ENCODE assay signal across 8 cellular contexts in genomic region chr10:61904711-61905445, GRCh38. TPM values are rescaled to one million over a fixed set of nuclear protein-coding genes. Genes with fewer than 3 reads are reported as not detected.
DNase-seq lines count a peak whose midpoint lies in the region; ATAC-seq, FAIRE-seq and TF ChIP-seq lines count a peak whose summit lies in the region.

No MANE protein-coding gene starts in this region.

- ATAC-seq in GM21360 (IDR thresholded peaks at IDR 0.05; ENCODE audit: unreplicated experiment) (peak; percentile 25), lung (ENCODE audit: insufficient read depth, low FRiP score) (no peak)

- H3K4me3 ChIP-seq in bronchial epithelial cell (ENCODE audit: low read depth, low read length) (peak overlapping the region; percentile 76), lung (no peak overlapping the region), stomach (peak overlapping the region in 2 of 4 donors; percentile 61 to 62)

- TF ChIP-seq POLR2A in stomach (IDR thresholded peaks at IDR 0.05): no peak

- H3K9ac ChIP-seq in ES-I3 (ENCODE audit: low read depth, low read length): peak overlapping the region; percentile 83; the same call in 1 of the 2 replicates

- H3K27ac ChIP-seq in lung (ENCODE audit: low read depth in 1 of 2, low read length in 1 of 2) (peak overlapping the region in 1 of 2 donors; percentile 89), stomach (peak overlapping the region in 4 of 5 donors; percentile 94 to 99 (median 98))

- H3K36me3 ChIP-seq in ES-I3 (ENCODE audit: insufficient read depth, low read length): no peaks in the 10 kb centered on the region
- peaks cover 1% of the 10 kb centered on the region for H3K36me3 ChIP-seq in bronchial epithelial cell (ENCODE audit: control insufficient read depth, insufficient read depth, low read length)
- H3K36me3 ChIP-seq in lung (ENCODE audit: control insufficient read depth in 2 of 2, insufficient read depth in 2 of 2, low read length in 2 of 2): no peaks in the 10 kb centered on the region
- H3K36me3 ChIP-seq in stomach: no peaks in the 10 kb centered on the region

- no peak for TF ChIP-seq EP300 in stomach (IDR thresholded peaks at IDR 0.05)

- H3K9me3 ChIP-seq in ES-I3 (ENCODE audit: control insufficient read depth, insufficient read depth, low read length) (no peaks in the 10 kb centered on the region), lung (ENCODE audit: control insufficient read depth in 2 of 2, insufficient read depth in 1 of 2, low read length in 1 of 2) (no peaks in the 10 kb centered on the region), stomach (no peaks in the 10 kb centered on the region)

- H3K4me1 ChIP-seq in ES-I3 (ENCODE audit: insufficient read depth, low read length): peaks cover 1% of the 10 kb centered on the region; the same call in 1 of the 2 replicates
- H3K4me1 ChIP-seq in lung (ENCODE audit: control insufficient read depth in 2 of 2, insufficient read depth in 2 of 2, low read length in 2 of 2): no peaks in the 10 kb centered on the region
- H3K4me1 ChIP-seq in stomach: peaks cover 14 to 47% (median 31%) of the 10 kb centered on the region in 4 donors

- intact Hi-C loops in stomach (cut with DNase I; ENCODE audit: low total_unique reads): loop anchor here (10.0 kb wide), 1 partner anchor 340 kb away; no protein-coding TSS in a partner anchor

- FAIRE-seq in bronchial epithelial cell (lab: Jason Lieb, UNC): no peak

- peak; percentile 81 for DNase-seq in HPDE6-E6E7 (ENCODE audit: extremely low spot score)
- peak; percentile 60 for DNase-seq in SW480 (ENCODE audit: low spot score)
- peak; percentile 97 for DNase-seq in bronchial epithelial cell (ENCODE audit: low read depth)
- DNase-seq in lung (ENCODE audit: low spot score): no peak
- DNase-seq in stomach: no peak
- no peak for DNase-seq in GF-D8 (lab: John Stamatoyannopoulos, UW)

- WGBS in lung, 2 donors: 32 to 37% methylated on average over 5 of the region's 5 CpGs
- 15 to 22% (median 19%) methylated on average over 5 of the region's 5 CpGs for WGBS in stomach, 5 donors

- TF ChIP-seq CTCF in bronchial epithelial cell (IDR thresholded peaks at IDR 0.05; ENCODE audit: insufficient read depth, low read length, severe bottlenecking) (no peak), lung (IDR thresholded peaks at IDR 0.05; ENCODE audit: control extremely low read depth, extremely low read depth) (peak; percentile 5), stomach (IDR thresholded peaks at IDR 0.05) (peak in 1 of 7 experiments; percentile 10)

- H3K27me3 ChIP-seq in bronchial epithelial cell (ENCODE audit: control insufficient read depth, insufficient read depth, low read length): no peaks in the 10 kb centered on the region
- no peaks in the 10 kb centered on the region for H3K27me3 ChIP-seq in lung (ENCODE audit: control insufficient read depth, insufficient read depth)
- H3K27me3 ChIP-seq in stomach: no peaks in the 10 kb centered on the region

RNA-seq across cellular contexts. Expression of gene ARID5B, which starts 3.4 kb away (rescaled TPM):
- 7.1 and 13.7 TPM in 2 replicates for total RNA-seq in bronchial epithelial cell
- 10 to 100 TPM; 31.0 to 95.3 TPM for total RNA-seq in lung
- 10 to 100 TPM in 1 of 2 donors, 1 to 10 TPM in 1; 7.8 to 13.1 TPM for polyA plus RNA-seq in lung
- total RNA-seq in stomach: 10 to 100 TPM in 4 of 5 donors, 1 to 10 TPM in 1; 8.7 to 64.2 (median 21.9) TPM
- polyA plus RNA-seq in stomach: 1 to 10 TPM; 5.4 to 8.2 (median 5.9) TPM

Comparison
In these comparisons a context has a peak if more than half of its experiments do, and no peak if none do; other contexts are left out.
1. DNase-seq: peak in HPDE6-E6E7 (single experiment), SW480 (single experiment) and bronchial epithelial cell (single experiment); none in lung (single experiment), stomach (single experiment) and GF-D8 (single experiment).